Comparison of ENCODE assay signal across 1 cellular context in genomic region chr13:30744056-30744684, GRCh38.
TF ChIP-seq lines count a peak whose summit lies in the region.

No MANE protein-coding gene starts in this region.

TF ChIP-seq in GM23338, 12 proteins besides CTCF, POLR2A, EP300 and RAD21 (continued from another document):
- TF ChIP-seq ZNF114 (CRISPR knock-in tag; IDR thresholded peaks at IDR 0.05) (no peak), ETS1 (IDR thresholded peaks at IDR 0.05) (no peak)
